2 cellular contexts compared by ENCODE assay signal in genomic region chr15:74844319-74845207, GRCh38.
TF ChIP-seq lines count a peak whose summit lies in the region.

No MANE protein-coding gene starts in this region.

TF ChIP-seq in WTC11, 78 proteins besides CTCF, POLR2A, EP300 and RAD21:
- TF ChIP-seq MXD4 (CRISPR knock-in tag; IDR thresholded peaks at IDR 0.05; ENCODE audit: borderline replicate concordance) (no peak), ERG (CRISPR knock-in tag; IDR thresholded peaks at IDR 0.05) (no peak), ZNF425 (CRISPR knock-in tag; conservative IDR thresholded peaks at IDR 0.05) (no peak), PRDM15 (CRISPR knock-in tag; IDR thresholded peaks at IDR 0.05) (no peak), TP53 (CRISPR knock-in tag; IDR thresholded peaks at IDR 0.05) (no peak), FOXP1 (CRISPR knock-in tag; IDR thresholded peaks at IDR 0.05; ENCODE audit: borderline replicate concordance) (no peak), TCF7 (CRISPR knock-in tag; IDR thresholded peaks at IDR 0.05; ENCODE audit: low read depth) (no peak), ZNF317 (CRISPR knock-in tag; IDR thresholded peaks at IDR 0.05; ENCODE audit: borderline replicate concordance, low read depth) (no peak), SP1 (CRISPR knock-in tag; conservative IDR thresholded peaks at IDR 0.05) (no peak), FOXK1 (CRISPR knock-in tag; IDR thresholded peaks at IDR 0.05) (no peak), MYBL2 (CRISPR knock-in tag; IDR thresholded peaks at IDR 0.05) (no peak), KAT7 (CRISPR knock-in tag; IDR thresholded peaks at IDR 0.05; ENCODE audit: borderline replicate concordance) (no peak), NR2C2 (CRISPR knock-in tag; IDR thresholded peaks at IDR 0.05) (no peak), FOXP4 (CRISPR knock-in tag; IDR thresholded peaks at IDR 0.05) (no peak), HMGXB4 (CRISPR knock-in tag; IDR thresholded peaks at IDR 0.05) (no peak), ZNF138 (CRISPR knock-in tag; conservative IDR thresholded peaks at IDR 0.05) (no peak), ZNF396 (CRISPR knock-in tag; IDR thresholded peaks at IDR 0.05; ENCODE audit: borderline replicate concordance) (no peak), TEAD4 (CRISPR knock-in tag; IDR thresholded peaks at IDR 0.05) (no peak)

TF ChIP-seq in GM23338, 12 proteins besides CTCF, POLR2A, EP300 and RAD21:
- no peak for TF ChIP-seq ZNF114 (CRISPR knock-in tag; IDR thresholded peaks at IDR 0.05)
- no peak for TF ChIP-seq NANOG (IDR thresholded peaks at IDR 0.05; ENCODE audit: borderline replicate concordance)
- no peak for TF ChIP-seq REST (IDR thresholded peaks at IDR 0.05; ENCODE audit: unreplicated experiment)
- TF ChIP-seq EZH2phosphoT487 (IDR thresholded peaks at IDR 0.05; ENCODE audit: unreplicated experiment): no peak
- no peak for TF ChIP-seq STAT1 (IDR thresholded peaks at IDR 0.05; ENCODE audit: unreplicated experiment)
- TF ChIP-seq JUNB (IDR thresholded peaks at IDR 0.05; ENCODE audit: unreplicated experiment): no peak
- TF ChIP-seq ZNF462 (CRISPR knock-in tag; IDR thresholded peaks at IDR 0.05): no peak
- TF ChIP-seq POLR2AphosphoS5 (IDR thresholded peaks at IDR 0.05; ENCODE audit: low read depth): no peak
- no peak for TF ChIP-seq CREB1 (CRISPR knock-in tag; IDR thresholded peaks at IDR 0.05; ENCODE audit: low read depth)
- no peak for TF ChIP-seq ETS1 (IDR thresholded peaks at IDR 0.05)
- no peak for TF ChIP-seq EZH2 (IDR thresholded peaks at IDR 0.05; ENCODE audit: low read depth, unreplicated experiment)
- no peak for TF ChIP-seq ZNF331 (CRISPR knock-in tag; IDR thresholded peaks at IDR 0.05; ENCODE audit: low read depth)
TF ChIP-seq in GM23338: peak in this region for 0.
